In genomic region chr11:117230286-117230961, GRCh38 we compare ENCODE assay signal across 8 cellular contexts. TPM values are rescaled to one million over a fixed set of nuclear protein-coding genes. Genes with fewer than 3 reads are reported as not detected.
A peak's percentile ranks its signal among the peaks of the same experiment; 100 is the strongest.
DNase-seq lines count a peak whose midpoint lies in the region; ATAC-seq and TF ChIP-seq lines count a peak whose summit lies in the region.

No MANE protein-coding gene starts in this region.

- DNase-seq in AG10803 (ENCODE audit: low read depth): no peak
- peak; percentile 20 for DNase-seq in HT1080 (ENCODE audit: low read depth)
- peak; percentile 41 for DNase-seq in activated T-cell treated with anti-CD3 and anti-CD28 coated beads, Interleukin-2, amount 50 U/mL, for 4 hours
- DNase-seq in left lung: no peak
- no peak for DNase-seq in thoracic aorta (ENCODE audit: low spot score)
- no peak for DNase-seq in NCI-H69 (lab: John Stamatoyannopoulos, UW)
- DNase-seq in C1 segment of cervical spinal cord (lab: John Stamatoyannopoulos, UW): no peak
- DNase-seq in GM19240 (ENCODE audit: insufficient read length, low spot score): no peak

- peaks cover 9 to 42% of the 10 kb centered on the region in 2 donors for H3K4me1 ChIP-seq in left lung
- peaks cover 7 to 41% of the 10 kb centered on the region in 2 donors for H3K4me1 ChIP-seq in thoracic aorta (ENCODE audit: control insufficient read depth in 1 of 2, low read depth in 2 of 2)

- H3K36me3 ChIP-seq in left lung (peaks cover 0 to 42% of the 10 kb centered on the region in 2 donors), thoracic aorta (peaks cover 32% of the 10 kb centered on the region)

- peak overlapping the region; percentile 99 for H3K4me3 Mint-ChIP-seq in activated T-cell treated with anti-CD3 and anti-CD28 coated beads, Interleukin-2, amount 50 U/mL, for 4 hours

- H3K4me1 Mint-ChIP-seq in activated T-cell treated with anti-CD3 and anti-CD28 coated beads, Interleukin-2, amount 50 U/mL, for 4 hours (ENCODE audit: low read depth): peaks cover 49% of the 10 kb centered on the region

- intact Hi-C loops in left lung (cut with DNase I): no loop called here

- no peaks in the 10 kb centered on the region for H3K9me3 ChIP-seq in left lung
- no peaks in the 10 kb centered on the region for H3K9me3 ChIP-seq in thoracic aorta

- no peaks in the 10 kb centered on the region for H3K27me3 Mint-ChIP-seq in activated T-cell treated with anti-CD3 and anti-CD28 coated beads, Interleukin-2, amount 50 U/mL, for 4 hours (ENCODE audit: low read depth)

- no peaks in the 10 kb centered on the region for H3K9me3 Mint-ChIP-seq in activated T-cell treated with anti-CD3 and anti-CD28 coated beads, Interleukin-2, amount 50 U/mL, for 4 hours

- TF ChIP-seq CTCF in AG10803 (conservative IDR thresholded peaks at IDR 0.05; ENCODE audit: low read length) (no peak), left lung (IDR thresholded peaks at IDR 0.05) (no peak), thoracic aorta (IDR thresholded peaks at IDR 0.05) (no peak)

- H3K27me3 ChIP-seq in left lung: no peaks in the 10 kb centered on the region
- no peaks in the 10 kb centered on the region for H3K27me3 ChIP-seq in thoracic aorta (replicated peaks; ENCODE audit: insufficient read depth)

- peak overlapping the region; percentile 76 for H3K4me3 ChIP-seq in AG10803 (ENCODE audit: low read length)
- H3K4me3 ChIP-seq in left lung: peak overlapping the region in 1 of 2 donors; percentile 95
- peak overlapping the region; percentile 81 for H3K4me3 ChIP-seq in thoracic aorta

- H3K36me3 Mint-ChIP-seq in activated T-cell treated with anti-CD3 and anti-CD28 coated beads, Interleukin-2, amount 50 U/mL, for 4 hours (ENCODE audit: insufficient read depth): peaks cover 31% of the 10 kb centered on the region

- ATAC-seq in activated T-cell treated with anti-CD3 and anti-CD28 coated beads, Interleukin-2, amount 50 U/mL, for 4 hours: peak; percentile 55 to 57
- no peak for ATAC-seq in left lung
- no peak for ATAC-seq in thoracic aorta (ENCODE audit: insufficient number of reproducible peaks, low FRiP score, low read depth)

- H3K27ac ChIP-seq in left lung (peak overlapping the region; percentile 13), thoracic aorta (no peak overlapping the region)

RNA-seq across cellular contexts. Expression of gene PCSK7, which starts 1.4 kb away (rescaled TPM):
- 39.6 and 45.7 TPM in 2 replicates for total RNA-seq in HT1080 (2014; rRNA removed; shearing (Covaris generic))
- 23.4 and 26.4 TPM in 2 replicates for polyA plus RNA-seq in HT1080 (2015; cell fraction: cytosol; rRNA removed)
- 62.4 and 77.0 TPM in 2 replicates for polyA plus RNA-seq in HT1080 (2015; cell fraction: nucleus; rRNA removed)
- total RNA-seq in activated T-cell treated with anti-CD3 and anti-CD28 coated beads, Interleukin-2, amount 50 U/mL, for 4 hours: 100 to 1,000 TPM; 112 to 139 (median 123) TPM
- total RNA-seq in left lung: 10 to 100 TPM; 65.8 to 77.8 TPM
- 10 to 100 TPM; 41.4 to 90.2 TPM for total RNA-seq in thoracic aorta

RNA-seq across cellular contexts. Expression of gene RNF214, which starts 2.0 kb away (rescaled TPM):
- total RNA-seq in HT1080 (2014; rRNA removed; shearing (Covaris generic)): 7.5 and 9.3 TPM in 2 replicates
- polyA plus RNA-seq in HT1080 (2015; cell fraction: cytosol; rRNA removed): 13.8 and 15.5 TPM in 2 replicates
- 24.4 and 28.0 TPM in 2 replicates for polyA plus RNA-seq in HT1080 (2015; cell fraction: nucleus; rRNA removed)
- total RNA-seq in activated T-cell treated with anti-CD3 and anti-CD28 coated beads, Interleukin-2, amount 50 U/mL, for 4 hours: 10 to 100 TPM; 16.2 to 17.9 (median 16.9) TPM
- total RNA-seq in left lung (10 to 100 TPM; 21.5 to 22.3 TPM), thoracic aorta (10 to 100 TPM; 14.6 to 21.8 TPM)

RNA-seq across cellular contexts. Expression of gene TAGLN, which starts 31.3 kb away (rescaled TPM):
- total RNA-seq in HT1080 (2014; rRNA removed; shearing (Covaris generic)): 26.6 and 29.8 TPM in 2 replicates
- 45.6 and 57.0 TPM in 2 replicates for polyA plus RNA-seq in HT1080 (2015; cell fraction: cytosol; rRNA removed)
- 36.7 and 41.3 TPM in 2 replicates for polyA plus RNA-seq in HT1080 (2015; cell fraction: nucleus; rRNA removed)
- 1 to 10 TPM; 2.5 to 3.9 (median 3.2) TPM for total RNA-seq in activated T-cell treated with anti-CD3 and anti-CD28 coated beads, Interleukin-2, amount 50 U/mL, for 4 hours
- total RNA-seq in left lung: 100 to 1,000 TPM; 505 to 763 TPM
- over 10,000 TPM in 1 of 2 donors, 1,000 to 10,000 TPM in 1; 6,975 to 13,974 TPM for total RNA-seq in thoracic aorta

RNA-seq across cellular contexts. Expression of gene SIDT2, which starts 51.9 kb away (rescaled TPM):
- 3.0 and 4.3 TPM in 2 replicates for total RNA-seq in HT1080 (2014; rRNA removed; shearing (Covaris generic))
- polyA plus RNA-seq in HT1080 (2015; cell fraction: cytosol; rRNA removed): 11.2 and 13.0 TPM in 2 replicates
- 26.1 and 29.0 TPM in 2 replicates for polyA plus RNA-seq in HT1080 (2015; cell fraction: nucleus; rRNA removed)
- 10 to 100 TPM; 11.1 to 15.4 (median 12.9) TPM for total RNA-seq in activated T-cell treated with anti-CD3 and anti-CD28 coated beads, Interleukin-2, amount 50 U/mL, for 4 hours
- 100 to 1,000 TPM in 1 of 2 donors, 10 to 100 TPM in 1; 66.1 to 112 TPM for total RNA-seq in left lung
- 10 to 100 TPM; 55.9 to 82.2 TPM for total RNA-seq in thoracic aorta

Comparison
In these comparisons a context has a peak if more than half of its experiments do, and no peak if none do; other contexts are left out.
1. DNase-seq: peak in HT1080 (single experiment) and activated T-cell treated with anti-CD3 and anti-CD28 coated beads, Interleukin-2, amount 50 U/mL, for 4 hours (single experiment); none in AG10803 (single experiment), left lung (0 of 2), thoracic aorta (single experiment), NCI-H69 (single experiment), C1 segment of cervical spinal cord (0 of 14) and GM19240 (single experiment).
2. ATAC-seq: peak in activated T-cell treated with anti-CD3 and anti-CD28 coated beads, Interleukin-2, amount 50 U/mL, for 4 hours (2 of 2); none in left lung (single experiment) and thoracic aorta (single experiment).
3. H3K27ac ChIP-seq: peak in left lung (2 of 2); none in thoracic aorta (0 of 2).
4. RNA of gene TAGLN, which starts 31.3 kb away (total RNA-seq): 6,975 to 13,974 TPM in thoracic aorta and 505 to 763 TPM in left lung; 26.6 to 29.8 TPM in HT1080 and 2.5 to 3.9 TPM in activated T-cell treated with anti-CD3 and anti-CD28 coated beads, Interleukin-2, amount 50 U/mL, for 4 hours; every median in the first group is over 10 times any median in the second.